In the genomic region with DNA sequence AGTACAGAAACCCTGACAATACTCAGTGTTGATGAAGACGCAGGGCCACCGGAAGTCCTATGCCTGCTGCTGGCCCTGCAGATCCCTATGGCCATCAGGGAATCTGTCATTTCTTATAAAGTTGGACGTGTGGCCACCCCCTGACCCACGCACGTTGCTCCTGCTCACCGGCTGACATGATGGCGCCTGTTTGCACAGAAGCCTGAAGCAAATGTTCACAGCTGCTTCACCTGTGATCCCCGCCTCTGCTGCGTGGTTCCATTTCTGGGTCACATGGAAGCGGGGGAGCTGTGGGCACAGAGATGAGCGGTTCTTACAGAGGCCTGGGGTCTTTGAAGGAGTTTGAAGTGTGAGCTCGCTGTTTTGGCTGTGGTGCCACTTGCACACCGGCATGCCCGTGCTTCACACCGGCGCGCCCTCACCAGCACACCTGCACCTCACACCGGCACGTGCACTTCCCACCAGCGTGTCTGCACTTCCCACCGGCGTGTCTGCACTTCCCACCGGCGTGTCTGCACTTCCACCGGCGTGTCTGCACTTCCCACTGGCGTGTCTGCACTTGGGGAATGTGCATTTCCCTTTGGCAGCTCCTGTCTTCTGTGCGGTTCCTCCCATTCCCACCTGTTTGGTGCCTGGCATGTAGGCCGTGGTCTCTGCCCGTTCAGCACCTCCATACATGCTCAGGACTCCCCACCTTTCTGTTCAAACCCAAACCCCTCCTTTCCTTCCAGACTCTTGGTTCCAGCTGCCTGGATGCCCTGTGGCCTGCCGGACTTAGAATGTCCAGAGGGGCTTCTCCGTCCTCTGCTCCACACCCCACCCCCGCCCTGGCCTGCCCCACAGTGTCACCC, we compare ENCODE assay signal across 21 cellular contexts.
"Had no signal": no experiment of that assay in that cellular context is flagged by ENCODE, and none has a peak within 500 bp of the region (broad histone marks: within the 10 kb centered on the region; RNA-seq: fewer than 3 reads in every experiment).

No MANE protein-coding gene starts in this region.

- H3K27me3 Mint-ChIP-seq: activated naive CD8-positive, alpha-beta T cell treated with anti-CD3 and anti-CD28 coated beads for 36 hours; effector memory CD8-positive, alpha-beta T cell had no signal

- H3K27ac Mint-ChIP-seq: activated CD8-positive, alpha-beta T cell treated with anti-CD3 and anti-CD28 coated beads, Interleukin-2, amount 10 ng/mL, durations not matched to agents 7 days and 5 days; activated naive CD8-positive, alpha-beta T cell treated with anti-CD3 and anti-CD28 coated beads for 36 hours; effector memory CD8-positive, alpha-beta T cell; neural progenitor cell had no signal

- DNase-seq: activated CD4-positive, alpha-beta T cell treated with anti-CD3 and anti-CD28 coated beads for 4 hours; activated CD8-positive, alpha-beta memory T cell treated with anti-CD3 and anti-CD28 coated beads, Interleukin-2, amount 50 U/mL, for 4 hours; activated CD8-positive, alpha-beta T cell treated with anti-CD3 and anti-CD28 coated beads, Interleukin-2, amount 10 ng/mL, durations not matched to agents 7 days and 5 days; activated gamma-delta T cell; activated naive CD8-positive, alpha-beta T cell treated with anti-CD3 and anti-CD28 coated beads for 36 hours; brain microvascular endothelial cell; effector memory CD8-positive, alpha-beta T cell; foreskin melanocyte; midbrain; SK-N-SH; stimulated activated CD4-positive, alpha-beta T cell treated with anti-CD3 and anti-CD28 coated beads, Interleukin-4, amount 100 ng/mL, for 4 hours; stimulated activated CD8-positive, alpha-beta memory T cell treated with anti-CD3 and anti-CD28 coated beads, Interleukin-4, amount 100 ng/mL, for 48 hours; stimulated activated naive CD8-positive, alpha-beta T cell treated with anti-CD3 and anti-CD28 coated beads, Interleukin-15, Interleukin-2, amounts not matched to agents 100 U/mL and 50 U/mL, for 24 hours; T-helper 1 cell; T1000 had no signal

- H3K27me3 ChIP-seq: brain microvascular endothelial cell, neural progenitor cell, pancreas had no signal

- H3K9ac ChIP-seq: neural progenitor cell, SK-N-SH had no signal

- H3K9me3 ChIP-seq: pancreas, SK-N-SH had no signal

- H3K9me3 Mint-ChIP-seq: type B pancreatic cell had no signal

- H3K27ac ChIP-seq: brain microvascular endothelial cell, neural progenitor cell, pancreas, VCaP had no signal

- H3K36me3 ChIP-seq: brain microvascular endothelial cell, neural progenitor cell, pancreas had no signal

- H2AFZ ChIP-seq: neural progenitor cell had no signal

- H3K4me1 ChIP-seq: neural progenitor cell had no signal

- ATAC-seq: activated CD8-positive, alpha-beta T cell treated with anti-CD3 and anti-CD28 coated beads, Interleukin-2, amount 10 ng/mL, durations not matched to agents 7 days and 5 days; effector memory CD8-positive, alpha-beta T cell; left colon; stimulated activated naive CD8-positive, alpha-beta T cell treated with anti-CD3 and anti-CD28 coated beads, Interleukin-15, Interleukin-2, amounts not matched to agents 100 U/mL and 50 U/mL, for 24 hours had no signal

- H3K4me3 Mint-ChIP-seq: activated CD8-positive, alpha-beta T cell treated with anti-CD3 and anti-CD28 coated beads, Interleukin-2, amount 10 ng/mL, durations not matched to agents 7 days and 5 days; activated naive CD8-positive, alpha-beta T cell treated with anti-CD3 and anti-CD28 coated beads for 36 hours; effector memory CD8-positive, alpha-beta T cell; neural progenitor cell had no signal

- H3K4me2 ChIP-seq: neural progenitor cell, SK-N-SH had no signal

- H3K4me3 ChIP-seq: neural progenitor cell, pancreas, skin epidermis had no signal
